Comparison of ENCODE assay signal across 8 cellular contexts in genomic region chr5:174951151-174951780, GRCh38.
DNase-seq lines count a peak whose midpoint lies in the region; ATAC-seq and TF ChIP-seq lines count a peak whose summit lies in the region.

No MANE protein-coding gene starts in this region.

- ATAC-seq in GM18868 (IDR thresholded peaks at IDR 0.05; ENCODE audit: unreplicated experiment) (peak; percentile 80), thoracic aorta (ENCODE audit: insufficient number of reproducible peaks, low FRiP score, low read depth) (no peak)

- H3K9ac ChIP-seq in NT2/D1 (ENCODE audit: insufficient read length, low read depth) = no peak overlapping the region
- H3K9ac ChIP-seq in fibroblast of lung (ENCODE audit: insufficient read depth, low read length) = no peak overlapping the region

- no peaks in the 10 kb centered on the region for H3K79me2 ChIP-seq in fibroblast of lung (ENCODE audit: control insufficient read depth, insufficient read depth, low read length)

- no peaks in the 10 kb centered on the region for H3K4me1 Mint-ChIP-seq in neural crest cell

- H2AFZ ChIP-seq in fibroblast of lung (ENCODE audit: low read length) = no peak overlapping the region

- H3K36me3 ChIP-seq in NT2/D1 (ENCODE audit: insufficient read depth, insufficient read length, low read length) = no peaks in the 10 kb centered on the region
- H3K36me3 ChIP-seq in fibroblast of lung (ENCODE audit: control insufficient read depth, insufficient read depth, low read length) = no peaks in the 10 kb centered on the region
- H3K36me3 ChIP-seq in thoracic aorta = no peaks in the 10 kb centered on the region

- peak; percentile 86 for TF ChIP-seq CTCF in AG10803 (conservative IDR thresholded peaks at IDR 0.05; ENCODE audit: low read length)
- TF ChIP-seq CTCF in fibroblast of lung (conservative IDR thresholded peaks at IDR 0.05 in 1 of 2, IDR thresholded peaks at IDR 0.05 in 1 of 2; ENCODE audit: low read depth in 1 of 2, low read length in 2 of 2) = peak; percentile 94 to 95
- peak; percentile 94 for TF ChIP-seq CTCF in neural crest cell (conservative IDR thresholded peaks at IDR 0.05)
- TF ChIP-seq CTCF in thoracic aorta (IDR thresholded peaks at IDR 0.05) = peak; percentile 86

- no peak overlapping the region for H3K27ac Mint-ChIP-seq in neural crest cell (ENCODE audit: unreplicated experiment)

- H3K9me3 Mint-ChIP-seq in neural crest cell = no peaks in the 10 kb centered on the region

- H3K9me3 ChIP-seq in NT2/D1 (ENCODE audit: insufficient read depth, low read length) = no peaks in the 10 kb centered on the region
- H3K9me3 ChIP-seq in fibroblast of lung (ENCODE audit: control insufficient read depth, insufficient read depth, low read depth, low read length) = no peaks in the 10 kb centered on the region
- H3K9me3 ChIP-seq in thoracic aorta = no peaks in the 10 kb centered on the region

- H3K4me1 ChIP-seq in NT2/D1 (ENCODE audit: insufficient read depth, insufficient read length) (no peaks in the 10 kb centered on the region), fibroblast of lung (ENCODE audit: control insufficient read depth, extremely low read depth, insufficient read depth, low read length) (no peaks in the 10 kb centered on the region), thoracic aorta (ENCODE audit: control insufficient read depth in 1 of 2, low read depth in 2 of 2) (peaks cover 0 to 7% of the 10 kb centered on the region in 2 donors)

- H3K4me3 Mint-ChIP-seq in neural crest cell = no peak overlapping the region

- no peak overlapping the region for H3K4me2 ChIP-seq in fibroblast of lung (ENCODE audit: extremely low read depth, insufficient read depth, low read length)

- no peaks in the 10 kb centered on the region for H3K27me3 ChIP-seq in NT2/D1 (ENCODE audit: insufficient read depth, insufficient read length)
- no peaks in the 10 kb centered on the region for H3K27me3 ChIP-seq in fibroblast of lung (ENCODE audit: control insufficient read depth, insufficient read depth, low read length)
- no peaks in the 10 kb centered on the region for H3K27me3 ChIP-seq in thoracic aorta (replicated peaks; ENCODE audit: insufficient read depth)

- H3K4me3 ChIP-seq in AG10803 (ENCODE audit: low read length) (no peak overlapping the region), NT2/D1 (ENCODE audit: insufficient read length, low read depth) (no peak overlapping the region), fibroblast of lung (replicated peaks in 1 of 4; ENCODE audit: control extremely low read depth in 1 of 4, insufficient read depth in 1 of 4, low read depth in 3 of 4, low read length in 4 of 4) (no peak overlapping the region), thoracic aorta (no peak overlapping the region)

- H3K27ac ChIP-seq in fibroblast of lung (ENCODE audit: insufficient read depth, low read length) (no peak overlapping the region), thoracic aorta (no peak overlapping the region)

- H3K27me3 Mint-ChIP-seq in neural crest cell (ENCODE audit: low read depth) = peaks cover 42% of the 10 kb centered on the region

- peak; percentile 69 for DNase-seq in AG10803 (ENCODE audit: low read depth)
- DNase-seq in HS-5 (ENCODE audit: low read depth) = peak; percentile 6
- DNase-seq in NT2/D1 (ENCODE audit: low read depth, low spot score) = peak; percentile 66
- DNase-seq in activated T-cell treated with anti-CD3 and anti-CD28 coated beads, Interleukin-2, amount 50 U/mL, for 1 hour = peak; percentile 25
- DNase-seq in fibroblast of lung (ENCODE audit: low read depth in 2 of 2) = peak; percentile 71 to 84
- peak; percentile 68 for DNase-seq in neural crest cell (ENCODE audit: low read depth, low spot score)
- DNase-seq in thoracic aorta (ENCODE audit: low spot score) = no peak

- no peaks in the 10 kb centered on the region for H3K36me3 Mint-ChIP-seq in neural crest cell (ENCODE audit: low read depth)

- no peaks in the 10 kb centered on the region for H4K20me1 ChIP-seq in fibroblast of lung (ENCODE audit: control insufficient read depth, extremely low read depth, insufficient read depth, low read length)
